Comparison of ENCODE assay signal across 1 cellular context in genomic region chr6:40352006-40352405, GRCh38.
TF ChIP-seq lines count a peak whose summit lies in the region.

No MANE protein-coding gene starts in this region.

TF ChIP-seq in H1, 55 proteins besides CTCF, POLR2A, EP300 and RAD21 (continued from another document):
- no peak for TF ChIP-seq RFX5 (IDR thresholded peaks at IDR 0.05; ENCODE audit: borderline replicate concordance, low read depth, low read length)
- no peak for TF ChIP-seq BACH1 (IDR thresholded peaks at IDR 0.05; ENCODE audit: low read length)
- no peak for TF ChIP-seq CBX8 (IDR thresholded peaks at IDR 0.05; ENCODE audit: borderline replicate concordance, low read depth, low read length)
- TF ChIP-seq MAFK (IDR thresholded peaks at IDR 0.05; ENCODE audit: low read depth, low read length) = no peak
- no peak for TF ChIP-seq EGR1 (IDR thresholded peaks at IDR 0.05; ENCODE audit: borderline replicate concordance, low read depth, low read length)
- no peak for TF ChIP-seq POLR2AphosphoS5 (IDR thresholded peaks at IDR 0.05; ENCODE audit: low read depth, low read length)
- TF ChIP-seq HDAC2 (IDR thresholded peaks at IDR 0.05; ENCODE audit: borderline replicate concordance in 1 of 2, low read depth in 2 of 2, low read length in 2 of 2) = no peak
- no peak for TF ChIP-seq CHD7 (IDR thresholded peaks at IDR 0.05; ENCODE audit: insufficient replicate concordance, low read length)
- TF ChIP-seq ATF2 (IDR thresholded peaks at IDR 0.05; ENCODE audit: low read length) = no peak
- no peak for TF ChIP-seq RBBP5 (IDR thresholded peaks at IDR 0.05; ENCODE audit: borderline replicate concordance, low read depth, low read length)
- no peak for TF ChIP-seq PHF8 (conservative IDR thresholded peaks at IDR 0.05; ENCODE audit: low read depth, low read length)
TF ChIP-seq in H1: peak in this region for 0.
